Comparison of ENCODE assay signal across 30 cellular contexts in genomic region chr14:54798465-54799124, GRCh38.
"Had no signal": no experiment of that assay in that cellular context is flagged by ENCODE, and none has a peak within 500 bp of the region (broad histone marks: within the 10 kb centered on the region; RNA-seq: fewer than 3 reads in every experiment).

No MANE protein-coding gene starts in this region.

- DNase-seq: activated CD4-positive, alpha-beta memory T cell treated with anti-CD3 and anti-CD28 coated beads for 36 hours; activated CD4-positive, alpha-beta T cell treated with anti-CD3 and anti-CD28 coated beads for 48 hours; activated gamma-delta T cell treated with Interleukin-2 at 50 U/mL for 16 hours; activated naive CD4-positive, alpha-beta T cell treated with anti-CD3 and anti-CD28 coated beads, Interleukin-2, amount 50 U/mL, for 16 hours; activated T-cell treated with anti-CD3 and anti-CD28 coated beads, Interleukin-2, amount 50 U/mL, for 4 hours; amniotic stem cell; dermis blood vessel endothelial cell; effector CD4-positive, alpha-beta T cell; esophagus squamous epithelium; foreskin melanocyte; left ventricle myocardium superior; midbrain; naive thymus-derived CD4-positive, alpha-beta T cell; nucleus accumbens; psoas muscle; sigmoid colon; small intestine; stimulated activated CD4-positive, alpha-beta T cell treated with anti-CD3 and anti-CD28 coated beads, Interleukin-4, amount 100 ng/mL, for 24 hours; trophoblast cell; uterus; WERI-Rb-1 had no signal

- H3K4me3 Mint-ChIP-seq: activated CD4-positive, alpha-beta memory T cell treated with anti-CD3 and anti-CD28 coated beads for 36 hours; activated T-cell treated with anti-CD3 and anti-CD28 coated beads, Interleukin-2, amount 50 U/mL, for 4 hours; activated T-helper 17 cell treated with anti-CD3 and anti-CD28 coated beads, Interleukin-2, amount 50 U/mL, for 72 hours; central memory CD8-positive, alpha-beta T cell; naive thymus-derived CD4-positive, alpha-beta T cell; stimulated activated effector memory CD8-positive, alpha-beta T cell treated with anti-CD3 and anti-CD28 coated beads, Interleukin-12 subunit alpha, Interleukin-12 subunit beta, amount 100 ng/mL, for 72 hours; stimulated activated naive CD8-positive, alpha-beta T cell treated with anti-CD3 and anti-CD28 coated beads, Interleukin-15, Interleukin-2, amounts not matched to agents 100 ng/mL and 50 ng/mL, for 24 hours had no signal

- H2AFZ ChIP-seq: parathyroid adenoma had no signal

- H3K9me3 Mint-ChIP-seq: activated T-helper 17 cell treated with anti-CD3 and anti-CD28 coated beads, Interleukin-2, amount 50 U/mL, for 72 hours; stimulated activated naive CD8-positive, alpha-beta T cell treated with anti-CD3 and anti-CD28 coated beads, Interleukin-15, Interleukin-2, amounts not matched to agents 100 ng/mL and 50 ng/mL, for 24 hours had no signal

- H3K79me2 ChIP-seq: parathyroid adenoma had no signal

- H3K9me3 ChIP-seq: thoracic aorta had no signal

- H3K9ac ChIP-seq: parathyroid adenoma had no signal

- H3K36me3 ChIP-seq: breast epithelium, esophagus squamous epithelium, sigmoid colon, thoracic aorta, uterus, WERI-Rb-1 had no signal

- H3K4me1 ChIP-seq: breast epithelium, esophagus squamous epithelium, psoas muscle, sigmoid colon, uterus had no signal

- H3K27ac Mint-ChIP-seq: activated CD4-positive, alpha-beta memory T cell treated with anti-CD3 and anti-CD28 coated beads for 36 hours; activated T-helper 17 cell treated with anti-CD3 and anti-CD28 coated beads, Interleukin-2, amount 50 U/mL, for 72 hours; naive thymus-derived CD4-positive, alpha-beta T cell; stimulated activated effector memory CD8-positive, alpha-beta T cell treated with anti-CD3 and anti-CD28 coated beads, Interleukin-12 subunit alpha, Interleukin-12 subunit beta, amount 100 ng/mL, for 72 hours; stimulated activated naive CD8-positive, alpha-beta T cell treated with anti-CD3 and anti-CD28 coated beads, Interleukin-15, Interleukin-2, amounts not matched to agents 100 ng/mL and 50 ng/mL, for 24 hours had no signal

- ATAC-seq: activated CD4-positive, CD25-positive, alpha-beta regulatory T cell treated with anti-CD3 and anti-CD28 coated beads, Interleukin-2, amount 50 U/mL, for 24 hours; activated T-cell treated with anti-CD3 and anti-CD28 coated beads, Interleukin-2, amount 50 U/mL, for 4 hours; activated T-helper 17 cell treated with anti-CD3 and anti-CD28 coated beads, Interleukin-2, amount 50 U/mL, for 72 hours; left ventricle myocardium superior; naive thymus-derived CD4-positive, alpha-beta T cell; stimulated activated effector memory CD8-positive, alpha-beta T cell treated with anti-CD3 and anti-CD28 coated beads, Interleukin-12 subunit alpha, Interleukin-12 subunit beta, amount 100 ng/mL, for 72 hours had no signal

- H3K27me3 Mint-ChIP-seq: activated T-helper 17 cell treated with anti-CD3 and anti-CD28 coated beads, Interleukin-2, amount 50 U/mL, for 72 hours had no signal

- H3K4me1 Mint-ChIP-seq: activated T-helper 17 cell treated with anti-CD3 and anti-CD28 coated beads, Interleukin-2, amount 50 U/mL, for 72 hours; central memory CD8-positive, alpha-beta T cell; naive thymus-derived CD4-positive, alpha-beta T cell; stimulated activated effector memory CD8-positive, alpha-beta T cell treated with anti-CD3 and anti-CD28 coated beads, Interleukin-12 subunit alpha, Interleukin-12 subunit beta, amount 100 ng/mL, for 72 hours had no signal

- H3K36me3 Mint-ChIP-seq: activated CD4-positive, alpha-beta memory T cell treated with anti-CD3 and anti-CD28 coated beads for 36 hours; stimulated activated effector memory CD8-positive, alpha-beta T cell treated with anti-CD3 and anti-CD28 coated beads, Interleukin-12 subunit alpha, Interleukin-12 subunit beta, amount 100 ng/mL, for 72 hours had no signal

- H3K4me3 ChIP-seq: breast epithelium, esophagus squamous epithelium, psoas muscle, sigmoid colon, thoracic aorta, uterus had no signal

- H3K27ac ChIP-seq: breast epithelium, epithelial cell of prostate, esophagus squamous epithelium, parathyroid adenoma, psoas muscle, sigmoid colon, thoracic aorta, uterus, WERI-Rb-1 had no signal

- H3K27me3 ChIP-seq: breast epithelium, sigmoid colon, uterus had no signal
